8 cellular contexts compared by ENCODE assay signal in the genomic region with DNA sequence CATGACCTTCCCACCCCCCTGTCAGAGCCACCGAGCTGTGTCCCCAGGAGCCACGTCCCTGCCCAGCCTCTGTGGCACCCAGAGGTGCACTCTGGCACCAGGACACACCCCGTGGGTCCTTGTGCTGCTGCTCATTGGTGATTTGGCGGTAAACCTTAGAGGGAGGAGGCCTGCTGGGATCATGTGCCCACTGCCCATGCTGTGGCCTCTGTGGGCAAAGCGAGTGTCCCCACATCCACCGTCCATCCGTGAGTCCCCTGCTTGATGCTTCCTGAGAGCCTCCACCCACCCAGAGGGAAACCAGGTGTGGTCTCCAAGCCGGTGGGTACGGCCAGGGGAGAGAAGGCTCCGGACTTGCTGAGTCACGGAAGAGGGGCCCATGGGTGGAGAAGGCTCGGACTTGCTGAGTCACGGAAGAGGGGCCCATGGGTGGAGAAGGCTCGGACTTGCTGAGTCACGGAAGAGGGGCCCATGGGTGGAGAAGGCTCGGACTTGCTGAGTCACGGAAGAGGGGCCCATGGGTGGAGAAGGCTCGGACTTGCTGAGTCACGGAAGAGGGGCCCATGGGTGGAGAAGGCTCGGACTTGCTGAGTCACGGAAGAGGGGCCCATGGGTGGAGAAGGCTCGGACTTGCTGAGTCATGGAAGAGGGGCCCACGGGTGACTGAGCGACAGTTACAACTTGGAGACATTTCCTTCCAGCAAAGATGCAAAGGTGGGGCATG. TPM values are rescaled to one million over a fixed set of nuclear protein-coding genes. Genes with fewer than 3 reads are reported as not detected.
DNase-seq lines count a peak whose midpoint lies in the region; ATAC-seq, FAIRE-seq and TF ChIP-seq lines count a peak whose summit lies in the region.
"Not testable (repeated sequence)": the region's sequence is repeated elsewhere in the genome, so short reads cannot be mapped to it uniquely, and the experiment has no call there.

No MANE protein-coding gene starts in this region.

- not testable (repeated sequence) for H3K4me3 ChIP-seq in BLaER1, breast epithelium, thoracic aorta
- peak overlapping the region; percentile 28 for H3K4me3 ChIP-seq in fibroblast of the aortic adventitia (ENCODE audit: low read depth, low read length)

- ATAC-seq in activated CD8-positive, alpha-beta T cell treated with anti-CD3 and anti-CD28 coated beads for 36 hours; thoracic aorta (ENCODE audit: insufficient number of reproducible peaks, low FRiP score, low read depth): not testable (repeated sequence)

- H3K4me3 Mint-ChIP-seq in activated CD8-positive, alpha-beta T cell treated with anti-CD3 and anti-CD28 coated beads for 36 hours: not testable (repeated sequence)

- H4K20me1 ChIP-seq in BLaER1: not testable (repeated sequence)

- H3K4me1 Mint-ChIP-seq in activated CD8-positive, alpha-beta T cell treated with anti-CD3 and anti-CD28 coated beads for 36 hours (ENCODE audit: low read depth): not testable (repeated sequence)

- not testable (repeated sequence) for FAIRE-seq in RCC 7860 (lab: Jason Lieb, UNC)

- H3K27ac Mint-ChIP-seq in activated CD8-positive, alpha-beta T cell treated with anti-CD3 and anti-CD28 coated beads for 36 hours: not testable (repeated sequence)

- CTCF ChIA-PET in activated CD8-positive, alpha-beta T cell treated with anti-CD3 and anti-CD28 coated beads for 36 hours (lab: Charles Lee): not testable (repeated sequence)

- not testable (repeated sequence) for H3K9me3 ChIP-seq in BLaER1, breast epithelium, thoracic aorta

- peak overlapping the region; percentile 57 for H3K4me2 ChIP-seq in BLaER1

- DNase-seq in HK-2 (ENCODE audit: unreplicated experiment) (peak; percentile 66), RCC 7860 (ENCODE audit: low spot score) (peak; percentile 73), fibroblast of the aortic adventitia (ENCODE audit: low read depth) (peak; percentile 78), renal cortical epithelial cell (ENCODE audit: low read depth) (peak; percentile 64)
- DNase-seq in activated CD8-positive, alpha-beta T cell treated with anti-CD3 and anti-CD28 coated beads for 36 hours: peak; percentile 26
- not testable (repeated sequence) for DNase-seq in breast epithelium (ENCODE audit: low spot score in 2 of 2); thoracic aorta (ENCODE audit: low spot score)

- H3K9me3 Mint-ChIP-seq in activated CD8-positive, alpha-beta T cell treated with anti-CD3 and anti-CD28 coated beads for 36 hours: not testable (repeated sequence)

- not testable (repeated sequence) for H3K27me3 Mint-ChIP-seq in activated CD8-positive, alpha-beta T cell treated with anti-CD3 and anti-CD28 coated beads for 36 hours

- TF ChIP-seq CTCF in activated CD8-positive, alpha-beta T cell treated with anti-CD3 and anti-CD28 coated beads for 36 hours (IDR thresholded peaks at IDR 0.05); breast epithelium (IDR thresholded peaks at IDR 0.05); fibroblast of the aortic adventitia (IDR thresholded peaks at IDR 0.05; ENCODE audit: insufficient read depth, low read length); thoracic aorta (IDR thresholded peaks at IDR 0.05): not testable (repeated sequence)

- not testable (repeated sequence) for H3K27me3 ChIP-seq in BLaER1; breast epithelium; thoracic aorta (replicated peaks; ENCODE audit: insufficient read depth)

- POLR2A ChIA-PET in activated CD8-positive, alpha-beta T cell treated with anti-CD3 and anti-CD28 coated beads for 36 hours (lab: Charles Lee): not testable (repeated sequence)

- not testable (repeated sequence) for TF ChIP-seq POLR2A in breast epithelium (IDR thresholded peaks at IDR 0.05)

- H3K9ac ChIP-seq in BLaER1: not testable (repeated sequence)

- not testable (repeated sequence) for H3K36me3 ChIP-seq in BLaER1, breast epithelium, thoracic aorta

- H3K4me1 ChIP-seq in BLaER1 (peaks cover 31% of the 10 kb centered on the region), thoracic aorta (ENCODE audit: control insufficient read depth in 1 of 2, low read depth in 2 of 2) (peaks cover 11 to 14% of the 10 kb centered on the region in 2 donors)
- not testable (repeated sequence) for H3K4me1 ChIP-seq in breast epithelium

- H3K36me3 Mint-ChIP-seq in activated CD8-positive, alpha-beta T cell treated with anti-CD3 and anti-CD28 coated beads for 36 hours (ENCODE audit: low read depth): not testable (repeated sequence)

- intact Hi-C loops in activated CD8-positive, alpha-beta T cell treated with anti-CD3 and anti-CD28 coated beads for 36 hours (cut with micrococcal nuclease); breast epithelium (cut with DNase I; ENCODE audit: low total_unique reads): not testable (repeated sequence)

- not testable (repeated sequence) for H3K27ac ChIP-seq in BLaER1
- H3K27ac ChIP-seq in breast epithelium (peak overlapping the region; percentile 83 to 88), thoracic aorta (peak overlapping the region; percentile 5 to 52)

RNA-seq across cellular contexts. Expression of a gene that starts 49.7 kb away (rescaled TPM):
- total RNA-seq in activated CD8-positive, alpha-beta T cell treated with anti-CD3 and anti-CD28 coated beads for 36 hours: under 1 TPM; 0.45 to 0.56 TPM
- total RNA-seq in breast epithelium: 1 to 10 TPM in 1 of 3 donors, under 1 TPM in 2; 0.80 to 1.5 (median 0.98) TPM
- total RNA-seq in fibroblast of the aortic adventitia (ENCODE audit: low replicate concordance): 5.8 and 7.0 TPM in 2 replicates
- 0.35 and 0.80 TPM in 2 replicates for total RNA-seq in renal cortical epithelial cell
- 10 to 100 TPM in 1 of 2 donors, 1 to 10 TPM in 1; 4.5 to 11.3 TPM for total RNA-seq in thoracic aorta
